Comparison of ENCODE assay signal across 21 cellular contexts in the genomic region with DNA sequence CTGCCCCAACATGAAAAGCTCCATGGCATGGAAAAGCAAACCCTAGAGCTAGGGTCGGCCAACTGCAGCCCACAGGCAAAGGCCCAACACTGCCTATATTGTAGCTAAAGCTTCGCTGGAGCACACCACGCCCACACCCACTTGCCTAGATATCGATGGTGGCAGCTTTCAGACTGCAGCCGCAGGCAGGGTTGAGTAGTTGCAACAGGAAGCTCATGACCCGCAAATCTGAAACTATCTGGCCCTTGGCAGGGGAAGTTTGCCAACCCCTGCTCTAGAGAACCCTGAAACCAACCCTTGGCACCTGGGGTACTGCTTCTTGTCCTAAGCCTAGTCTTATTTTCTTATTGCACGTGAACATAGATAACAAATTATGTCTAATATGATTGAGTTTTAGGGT.
"Had no signal": no experiment of that assay in that cellular context is flagged by ENCODE, and none has a peak within 500 bp of the region (broad histone marks: within the 10 kb centered on the region; RNA-seq: fewer than 3 reads in every experiment).

No MANE protein-coding gene starts in this region.

- H3K9me3 ChIP-seq: left ventricle myocardium inferior, pancreas, right lobe of liver, thyroid gland had no signal

- DNase-seq: activated CD4-positive, alpha-beta T cell treated with anti-CD3 and anti-CD28 coated beads for 1 hour; activated CD4-positive, alpha-beta T cell treated with anti-CD3 and anti-CD28 coated beads, Interleukin-2, amount 50 U/mL, for 48 hours; activated naive CD4-positive, alpha-beta T cell; activated naive CD8-positive, alpha-beta T cell treated with anti-CD3 and anti-CD28 coated beads for 36 hours; amniotic stem cell; effector memory CD4-positive, alpha-beta T cell; esophagus squamous epithelium; immature natural killer cell; kidney glomerular epithelial cell; left ventricle myocardium inferior; mammary epithelial cell; pancreas; right lobe of liver; small intestine; stimulated activated CD4-positive, alpha-beta T cell treated with anti-CD3 and anti-CD28 coated beads, Interleukin-15, amount 100 ng/mL, for 24 hours; stimulated activated CD4-positive, alpha-beta T cell treated with anti-CD3 and anti-CD28 coated beads, Interleukin-4, amount 100 ng/mL, for 1 hour; stimulated activated naive CD4-positive, alpha-beta T cell; T-helper 2 cell; thyroid gland had no signal

- H3K27me3 Mint-ChIP-seq: activated naive CD8-positive, alpha-beta T cell treated with anti-CD3 and anti-CD28 coated beads for 36 hours; dendritic cell treated with granulocyte-macrophage colony-stimulating factor and Interleukin-4, amounts not matched to agents 40 ng/mL and 50 ng/mL, for 4 days had no signal

- H3K27ac Mint-ChIP-seq: activated naive CD8-positive, alpha-beta T cell treated with anti-CD3 and anti-CD28 coated beads for 36 hours; dendritic cell treated with granulocyte-macrophage colony-stimulating factor and Interleukin-4, amounts not matched to agents 40 ng/mL and 50 ng/mL, for 4 days; immature natural killer cell had no signal

- H3K4me1 Mint-ChIP-seq: activated naive CD8-positive, alpha-beta T cell treated with anti-CD3 and anti-CD28 coated beads for 36 hours; immature natural killer cell had no signal

- H3K27me3 ChIP-seq: esophagus squamous epithelium, right lobe of liver, thyroid gland had no signal

- H3K4me3 ChIP-seq: esophagus squamous epithelium, left ventricle myocardium inferior, pancreas, right lobe of liver, thyroid gland had no signal

- H3K9me3 Mint-ChIP-seq: activated naive CD8-positive, alpha-beta T cell treated with anti-CD3 and anti-CD28 coated beads for 36 hours; neural crest cell had no signal

- H3K27ac ChIP-seq: esophagus squamous epithelium, pancreas, right lobe of liver, thyroid gland had no signal

- H3K36me3 ChIP-seq: esophagus squamous epithelium, left ventricle myocardium inferior, pancreas, right lobe of liver, thyroid gland had no signal

- H3K36me3 Mint-ChIP-seq: activated naive CD8-positive, alpha-beta T cell treated with anti-CD3 and anti-CD28 coated beads for 36 hours; immature natural killer cell had no signal

- H3K4me3 Mint-ChIP-seq: activated naive CD8-positive, alpha-beta T cell treated with anti-CD3 and anti-CD28 coated beads for 36 hours; dendritic cell treated with granulocyte-macrophage colony-stimulating factor and Interleukin-4, amounts not matched to agents 40 ng/mL and 50 ng/mL, for 4 days; immature natural killer cell; neural crest cell had no signal

- ATAC-seq: pancreas, right lobe of liver had no signal

- H3K4me1 ChIP-seq: esophagus squamous epithelium, pancreas, right lobe of liver, thyroid gland had no signal
